ENCODE assay signal across 24 cellular contexts in the genomic region with DNA sequence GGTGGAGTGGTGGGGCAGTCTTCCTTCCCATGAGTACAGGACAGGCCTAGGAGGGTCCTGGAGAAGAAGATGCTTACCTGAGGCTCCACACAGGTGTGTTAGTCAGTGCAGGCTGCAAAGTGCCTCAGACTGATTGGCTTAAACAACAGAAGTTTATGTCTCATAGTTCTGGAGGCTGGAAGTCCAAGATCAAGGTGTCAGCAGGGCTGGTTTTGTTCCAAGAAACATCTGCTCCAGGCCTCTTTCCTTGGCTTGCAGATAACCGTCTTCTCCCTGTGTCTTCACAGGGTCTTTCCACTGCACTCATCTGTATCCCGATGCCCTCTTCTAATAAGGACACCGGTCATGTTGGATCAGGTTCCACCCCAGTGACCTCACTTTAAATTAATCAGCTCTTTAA.
"Had no signal": no experiment of that assay in that cellular context is flagged by ENCODE, and none has a peak within 500 bp of the region (broad histone marks: within the 10 kb centered on the region; RNA-seq: fewer than 3 reads in every experiment).

No MANE protein-coding gene starts in this region.

- H3K9me3 Mint-ChIP-seq: dendritic cell treated with granulocyte-macrophage colony-stimulating factor and Interleukin-4, amounts not matched to agents 40 ng/mL and 50 ng/mL, for 4 days; effector memory CD8-positive, alpha-beta T cell; mesothelial cell of epicardium had no signal

- H3K27ac Mint-ChIP-seq: dendritic cell treated with granulocyte-macrophage colony-stimulating factor and Interleukin-4, amounts not matched to agents 40 ng/mL and 50 ng/mL, for 4 days; effector memory CD8-positive, alpha-beta T cell; endodermal cell; mesothelial cell of epicardium; naive B cell had no signal

- H3K36me3 ChIP-seq: colonic mucosa, gastrocnemius medialis, heart right ventricle, left lung, lower lobe of right lung had no signal

- H3K4me3 ChIP-seq: colonic mucosa, gastrocnemius medialis, heart right ventricle, left lung, lower lobe of right lung, mucosa of descending colon had no signal

- H3K36me3 Mint-ChIP-seq: mesothelial cell of epicardium had no signal

- DNase-seq: colonic mucosa; cortex of kidney; effector CD8-positive, alpha-beta T cell; effector memory CD8-positive, alpha-beta T cell; endodermal cell; erythroblast; foreskin fibroblast; foreskin melanocyte; glutamatergic neuron; head of caudate nucleus; hippocampal formation; mesenchymal stem cell; mucosa of descending colon; naive B cell had no signal

- H3K4me1 Mint-ChIP-seq: naive B cell had no signal

- ATAC-seq: effector memory CD8-positive, alpha-beta T cell; gastrocnemius medialis; mucosa of descending colon had no signal

- H3K27ac ChIP-seq: colonic mucosa, epithelial cell of prostate, gastrocnemius medialis, heart right ventricle, left lung, lower lobe of right lung had no signal

- H3K4me1 ChIP-seq: colonic mucosa, left lung had no signal

- H3K4me3 Mint-ChIP-seq: dendritic cell treated with granulocyte-macrophage colony-stimulating factor and Interleukin-4, amounts not matched to agents 40 ng/mL and 50 ng/mL, for 4 days; effector memory CD8-positive, alpha-beta T cell; endodermal cell; mesothelial cell of epicardium; naive B cell had no signal

- H3K9me3 ChIP-seq: colonic mucosa, gastrocnemius medialis, left lung, mucosa of descending colon had no signal

- H3K27me3 ChIP-seq: colonic mucosa, heart right ventricle had no signal

- FAIRE-seq: endometrium, islet of Langerhans, keratinocyte had no signal
